Comparison of ENCODE assay signal across 20 cellular contexts in genomic region chr15:93063796-93064690, GRCh38. TPM values are rescaled to one million over a fixed set of nuclear protein-coding genes. Genes with fewer than 3 reads are reported as not detected.
DNase-seq lines count a peak whose midpoint lies in the region; ATAC-seq, FAIRE-seq and TF ChIP-seq lines count a peak whose summit lies in the region.
"Had no signal": no experiment of that assay in that cellular context is flagged by ENCODE, and none has a peak within 500 bp of the region (broad histone marks: within the 10 kb centered on the region; RNA-seq: fewer than 3 reads in every experiment).

No MANE protein-coding gene starts in this region.

- BruUV-seq in MCF 10A (replicated peaks; lab: Mats Ljungman, UMichigan) = no TSS peak
- BruUV-seq in mammary epithelial cell (replicated peaks; lab: Mats Ljungman, UMichigan) = no TSS peak

- H4K8ac ChIP-seq in H1 (ENCODE audit: extremely low read depth, insufficient read depth, low read length) (peak overlapping the region; percentile 9), neuronal stem cell (ENCODE audit: low read depth, low read length) (no peak overlapping the region)

- H3K23me2 ChIP-seq in H1 (ENCODE audit: low read depth, low read length) = no peaks in the 10 kb centered on the region

- TF ChIP-seq CTCF in MCF 10A (IDR thresholded peaks at IDR 0.05; ENCODE audit: unreplicated experiment) (no peak), mammary epithelial cell (conservative IDR thresholded peaks at IDR 0.05 in 1 of 2, IDR thresholded peaks at IDR 0.05 in 1 of 2; ENCODE audit: extremely low read depth in 1 of 2, insufficient read depth in 1 of 2, low read depth in 1 of 2, low read length in 2 of 2) (no peak), H1 (IDR thresholded peaks at IDR 0.05; ENCODE audit: control extremely low read depth in 1 of 3, insufficient read depth in 1 of 3, low read depth in 1 of 3, low read length in 3 of 3) (no peak), uterus (IDR thresholded peaks at IDR 0.05) (no peak), WERI-Rb-1 (IDR thresholded peaks at IDR 0.05; ENCODE audit: low read depth, low read length) (no peak)

- H3K27ac ChIP-seq in mammary epithelial cell (ENCODE audit: insufficient read depth, low read depth, low read length) = no peak overlapping the region
- H3K27ac ChIP-seq in H1 (ENCODE audit: low read depth, low read length) = peak overlapping the region; percentile 69; the same call in 1 of the 2 replicates
- peak overlapping the region; percentile 67 for H3K27ac ChIP-seq in neuronal stem cell (replicated peaks; ENCODE audit: low read length)
- H3K27ac ChIP-seq in uterus = peak overlapping the region; percentile 52 to 67
- H3K27ac ChIP-seq in WERI-Rb-1 = no peak overlapping the region
- H3K27ac ChIP-seq: A549 had no signal

- H3K4me3 Mint-ChIP-seq in MCF 10A (ENCODE audit: unreplicated experiment) = no peak overlapping the region
- H3K4me3 Mint-ChIP-seq: CD4-positive, alpha-beta T cell; natural killer cell treated with Interleukin-12 subunit alpha and Interleukin-12 subunit beta and Interleukin-15 and Interleukin-18, amount 100 ng/mL, for 72 hours; T-cell had no signal

- in situ Hi-C loops in mammary epithelial cell (cut with MboI; ENCODE audit: low sequenced_read_pairs in 2 of 2) = no loop called here

- no peak for TF ChIP-seq RAD21 in H1 (IDR thresholded peaks at IDR 0.05 in 1 of 2, conservative IDR thresholded peaks at IDR 0.05 in 1 of 2; ENCODE audit: low read depth in 2 of 2, low read length in 2 of 2)

- peak overlapping the region; percentile 79 for H2BK120ac ChIP-seq in H1 (replicated peaks; ENCODE audit: low read depth, low read length)
- H2BK120ac ChIP-seq in neuronal stem cell (ENCODE audit: low read depth, low read length) = no peak overlapping the region

- peak overlapping the region; percentile 35 for H4K5ac ChIP-seq in H1 (ENCODE audit: insufficient read length, low read depth, low read length)

- H3K9ac ChIP-seq in mammary epithelial cell (ENCODE audit: insufficient read depth, low read length) = no peak overlapping the region
- H3K9ac ChIP-seq in H1 (replicated peaks in 1 of 4; ENCODE audit: extremely low read depth in 1 of 4, low read depth in 3 of 4, low read length in 3 of 4) = peak overlapping the region in 1 of 4 experiments; percentile 28; a peak in 1 of 7 replicates
- peak overlapping the region; percentile 47 for H3K9ac ChIP-seq in neuronal stem cell (ENCODE audit: low read depth, low read length, poor library complexity)

- H3K27me3 ChIP-seq in mammary epithelial cell (ENCODE audit: insufficient read depth, low read length) = no peaks in the 10 kb centered on the region
- H3K27me3 ChIP-seq in H1 (replicated peaks in 1 of 4; ENCODE audit: control insufficient read depth in 3 of 4, extremely low read depth in 1 of 4, insufficient read depth in 3 of 4, low read length in 3 of 4) = no peaks in the 10 kb centered on the region
- no peaks in the 10 kb centered on the region for H3K27me3 ChIP-seq in neuronal stem cell (ENCODE audit: control insufficient read depth in 3 of 3, insufficient read depth in 3 of 3, low read depth in 1 of 3, low read length in 3 of 3)
- no peaks in the 10 kb centered on the region for H3K27me3 ChIP-seq in uterus
- H3K27me3 ChIP-seq in WERI-Rb-1 (ENCODE audit: insufficient read depth, low read depth, severe bottlenecking) = no peaks in the 10 kb centered on the region
- H3K27me3 ChIP-seq: tibial artery had no signal

- H4K20me1 ChIP-seq in mammary epithelial cell (ENCODE audit: insufficient read depth, low read length) (no peaks in the 10 kb centered on the region), H1 (replicated peaks in 1 of 2; ENCODE audit: control insufficient read depth in 1 of 2, insufficient read depth in 2 of 2, low read length in 2 of 2) (peaks cover 22 to 24% of the 10 kb centered on the region in 2 experiments)

- H2BK20ac ChIP-seq in H1 (ENCODE audit: low read length) = no peak overlapping the region

- H3K23ac ChIP-seq in H1 (ENCODE audit: insufficient read length) = no peak overlapping the region
- no peak overlapping the region for H3K23ac ChIP-seq in neuronal stem cell (ENCODE audit: low read depth, low read length, poor library complexity)

- H3K79me1 ChIP-seq in H1 (ENCODE audit: low read depth, low read length) = peaks cover 30% of the 10 kb centered on the region
- peaks cover 20% of the 10 kb centered on the region for H3K79me1 ChIP-seq in neuronal stem cell (ENCODE audit: low read depth, low read length)

- H3K14ac ChIP-seq in H1 (ENCODE audit: insufficient read length) = no peak overlapping the region
- H3K14ac ChIP-seq in neuronal stem cell (ENCODE audit: low read length) = no peak overlapping the region

- dilution Hi-C loops in mammary epithelial cell (cut with HindIII; ENCODE audit: low sequenced_read_pairs) = no loop called here

- no peak for ATAC-seq in GM21515 (IDR thresholded peaks at IDR 0.05; ENCODE audit: unreplicated experiment)
- no peak for ATAC-seq in HG02623 (IDR thresholded peaks at IDR 0.05; ENCODE audit: unreplicated experiment)
- ATAC-seq: natural killer cell treated with Interleukin-12 subunit alpha and Interleukin-12 subunit beta and Interleukin-15 and Interleukin-18, amount 100 ng/mL, for 72 hours; T-cell had no signal

- H3K18ac ChIP-seq in H1 (ENCODE audit: extremely low read depth, low read length) (peak overlapping the region; percentile 81), neuronal stem cell (ENCODE audit: low read length) (peak overlapping the region; percentile 91)

- DNase-seq in MCF 10A (ENCODE audit: unreplicated experiment) (peak; percentile 13), mammary epithelial cell (no peak), H1 (ENCODE audit: low read depth in 1 of 2, low spot score in 2 of 2) (no peak), neuronal stem cell (ENCODE audit: low spot score) (no peak), uterus (no peak), WERI-Rb-1 (no peak)
- DNase-seq: activated gamma-delta T cell; CD4-positive, alpha-beta T cell; effector memory CD4-positive, alpha-beta T cell; foreskin melanocyte; H7; IMR-90; NCI-H774; T-cell; tibial artery had no signal

- H2BK12ac ChIP-seq in H1 (ENCODE audit: low read depth, low read length) (peak overlapping the region; percentile 99), neuronal stem cell (ENCODE audit: low read length) (no peak overlapping the region)

- POLR2A ChIA-PET in MCF 10A (lab: Yijun Ruan, JAX) = interaction anchor here (1.2 kb wide), 1 partner anchor 36 kb away, joined by 3 read pairs; no protein-coding TSS in a partner anchor
- POLR2A ChIA-PET in H1 (lab: Charles Lee; ENCODE audit: partially characterized antibody) = interaction anchor here (0.9 to 6.3 kb wide), 5 partner anchors 7 to 35 kb away, joined by 3 to 62 read pairs (median 4); no protein-coding TSS in a partner anchor

- CTCF ChIA-PET in MCF 10A (lab: Yijun Ruan, JAX) (interaction anchor here (1.0 to 6.0 kb wide), 4 partner anchors 23 to 1056 kb away, joined by 4 to 32 read pairs (median 6); no protein-coding TSS in a partner anchor), mammary epithelial cell (lab: Charles Lee; ENCODE audit: low non-redundant PET) (no interaction called here), H1 (lab: Charles Lee; ENCODE audit: partially characterized antibody) (interaction anchor here (0.7 to 1.9 kb wide), 5 partner anchors 9 to 90 kb away, joined by 3 to 5 read pairs (median 3); no protein-coding TSS in a partner anchor)

- H2BK5ac ChIP-seq in H1 (ENCODE audit: low read depth, low read length) = peak overlapping the region; percentile 97
- H2BK5ac ChIP-seq in neuronal stem cell (ENCODE audit: low read length) = no peak overlapping the region

- H3K9me3 Mint-ChIP-seq in MCF 10A (ENCODE audit: unreplicated experiment) = no peaks in the 10 kb centered on the region
- H3K9me3 Mint-ChIP-seq: CD4-positive, alpha-beta T cell; natural killer cell treated with Interleukin-12 subunit alpha and Interleukin-12 subunit beta and Interleukin-15 and Interleukin-18, amount 100 ng/mL, for 72 hours; T-cell had no signal

- TF ChIP-seq POLR2A in H1 (IDR thresholded peaks at IDR 0.05; ENCODE audit: control extremely low read depth in 1 of 2, low read depth in 2 of 2, low read length in 2 of 2) = no peak
- no peak for TF ChIP-seq POLR2A in uterus (IDR thresholded peaks at IDR 0.05)

- WGBS in mammary epithelial cell (ENCODE audit: low coverage, missing lambda C conversion rate) = 79% methylated on average over 12 of the region's 23 CpGs
- 92% methylated on average over 22 of the region's 23 CpGs; no CpG with 5 or more reads in 1 of the 2 experiments for whole genome bisulfite sequencing in H1 (ENCODE audit: extremely low coverage in 1 of 2, insufficient coverage in 1 of 2, insufficient read length in 1 of 2, insufficient replicate concordance in 2 of 2, low coverage in 1 of 2, low lambda C conversion rate in 2 of 2, missing lambda C conversion rate in 1 of 2), 2 experiments
- no CpG with 5 or more reads among the region's 23 CpGs for WGBS in neuronal stem cell (ENCODE audit: extremely low coverage in 2 of 2, insufficient read length in 2 of 2, insufficient replicate concordance in 1 of 2), 2 donors

- FAIRE-seq in H1 (lab: Jason Lieb, UNC) = no peak
- FAIRE-seq: A549 had no signal

- no peaks in the 10 kb centered on the region for H3K36me3 Mint-ChIP-seq in MCF 10A (ENCODE audit: insufficient read depth, unreplicated experiment)
- H3K36me3 Mint-ChIP-seq: natural killer cell treated with Interleukin-12 subunit alpha and Interleukin-12 subunit beta and Interleukin-15 and Interleukin-18, amount 100 ng/mL, for 72 hours; T-cell had no signal

- H2BK15ac ChIP-seq in H1 (ENCODE audit: low read length) = peak overlapping the region; percentile 98
- no peak overlapping the region for H2BK15ac ChIP-seq in neuronal stem cell (ENCODE audit: low read length)

- no peak for TF ChIP-seq EP300 in H1 (IDR thresholded peaks at IDR 0.05; ENCODE audit: borderline replicate concordance in 1 of 2, low read depth in 2 of 2, low read length in 2 of 2)

- H3K36me3 ChIP-seq in mammary epithelial cell (ENCODE audit: insufficient read depth, low read length) (no peaks in the 10 kb centered on the region), H1 (ENCODE audit: control insufficient read depth in 2 of 4, insufficient read depth in 4 of 4, low read length in 3 of 4) (peaks cover 5 to 58% (median 13%) of the 10 kb centered on the region in 4 experiments), neuronal stem cell (replicated peaks in 1 of 2; ENCODE audit: control insufficient read depth in 2 of 2, insufficient read depth in 2 of 2, low read length in 2 of 2) (peaks cover 38 to 88% of the 10 kb centered on the region in 2 donors), uterus (no peaks in the 10 kb centered on the region), WERI-Rb-1 (no peaks in the 10 kb centered on the region)

- H3K9me3 ChIP-seq in mammary epithelial cell (replicated peaks; ENCODE audit: insufficient read depth, low read length) (no peaks in the 10 kb centered on the region), H1 (ENCODE audit: insufficient read depth in 2 of 2, low read depth in 1 of 2, low read length in 1 of 2) (no peaks in the 10 kb centered on the region), neuronal stem cell (replicated peaks in 1 of 2; ENCODE audit: control insufficient read depth in 2 of 2, insufficient read depth in 1 of 2, low read depth in 1 of 2, low read length in 2 of 2) (no peaks in the 10 kb centered on the region), uterus (no peaks in the 10 kb centered on the region), WERI-Rb-1 (ENCODE audit: severe bottlenecking) (no peaks in the 10 kb centered on the region)
- H3K9me3 ChIP-seq: A549, tibial artery had no signal

- H3K4me3 ChIP-seq in mammary epithelial cell (replicated peaks in 1 of 3; ENCODE audit: insufficient read depth in 1 of 3, low read depth in 2 of 3, low read length in 3 of 3) (no peak overlapping the region), H1 (ENCODE audit: extremely low read depth in 1 of 4, insufficient read depth in 2 of 4, low read depth in 3 of 4, low read length in 4 of 4) (no peak overlapping the region; a peak in 1 of 8 replicates), neuronal stem cell (ENCODE audit: low read length in 2 of 2) (peak overlapping the region in 1 of 2 donors; percentile 51), uterus (no peak overlapping the region), WERI-Rb-1 (ENCODE audit: low read depth, low read length) (no peak overlapping the region)
- H3K4me3 ChIP-seq: A549, lung, tibial artery had no signal

- H4K91ac ChIP-seq in H1 (replicated peaks; ENCODE audit: insufficient read length, low read length) (peak overlapping the region; percentile 91), neuronal stem cell (ENCODE audit: low read depth, low read length, poor library complexity) (no peak overlapping the region)

- H2AK5ac ChIP-seq in H1 (ENCODE audit: low read depth, low read length) (peak overlapping the region; percentile 97), neuronal stem cell (ENCODE audit: low read depth, low read length) (no peak overlapping the region)

- H3K4me1 ChIP-seq in mammary epithelial cell (ENCODE audit: insufficient read depth, low read length) (no peaks in the 10 kb centered on the region), H1 (replicated peaks in 1 of 4; ENCODE audit: control insufficient read depth in 3 of 4, insufficient read depth in 4 of 4, low read length in 3 of 4) (peaks cover 21 to 63% (median 47%) of the 10 kb centered on the region in 4 experiments), neuronal stem cell (ENCODE audit: control insufficient read depth in 2 of 2, insufficient read depth in 1 of 2, low read depth in 1 of 2, low read length in 2 of 2) (peaks cover 39 to 59% of the 10 kb centered on the region in 2 donors), uterus (peaks cover 0 to 7% of the 10 kb centered on the region in 2 donors)
- H3K4me1 ChIP-seq: A549 had no signal

- H3K4me1 Mint-ChIP-seq in MCF 10A (ENCODE audit: insufficient read depth, unreplicated experiment) = peaks cover 10% of the 10 kb centered on the region

- H3K27ac Mint-ChIP-seq in MCF 10A (ENCODE audit: low read depth, unreplicated experiment) = no peak overlapping the region
- H3K27ac Mint-ChIP-seq: CD4-positive, alpha-beta T cell; natural killer cell treated with Interleukin-12 subunit alpha and Interleukin-12 subunit beta and Interleukin-15 and Interleukin-18, amount 100 ng/mL, for 72 hours; T-cell had no signal

- H3K4me2 ChIP-seq in mammary epithelial cell (ENCODE audit: insufficient read depth, low read depth, low read length) (no peak overlapping the region), H1 (ENCODE audit: insufficient read depth in 1 of 2, low read depth in 2 of 2, low read length in 2 of 2) (peak overlapping the region; percentile 11 to 79; a peak in 3 of 4 replicates), neuronal stem cell (ENCODE audit: insufficient read depth, low read length, poor library complexity, severe bottlenecking) (no peak overlapping the region)
- H3K4me2 ChIP-seq: A549 had no signal

- H2AFZ ChIP-seq in mammary epithelial cell (ENCODE audit: low read depth, low read length) = no peak overlapping the region
- H2AFZ ChIP-seq in H1 (ENCODE audit: low read length) = no peak overlapping the region
- H2AFZ ChIP-seq in neuronal stem cell (ENCODE audit: low read length) = no peak overlapping the region

- H3K56ac ChIP-seq in H1 (replicated peaks; ENCODE audit: insufficient read length, low read depth, low read length) = no peak overlapping the region

- H3K27me3 Mint-ChIP-seq in MCF 10A (ENCODE audit: insufficient read depth, unreplicated experiment) = no peaks in the 10 kb centered on the region

- peak overlapping the region; percentile 79 for H3K4ac ChIP-seq in H1 (replicated peaks; ENCODE audit: insufficient read length, low read depth, low read length)
- H3K4ac ChIP-seq in neuronal stem cell (ENCODE audit: low read length) = no peak overlapping the region

- H3K79me2 ChIP-seq in mammary epithelial cell (ENCODE audit: insufficient read depth, low read length) = no peaks in the 10 kb centered on the region
- peaks cover 22 to 82% of the 10 kb centered on the region in 2 experiments for H3K79me2 ChIP-seq in H1 (ENCODE audit: control insufficient read depth in 1 of 2, insufficient read depth in 2 of 2, low read length in 2 of 2)

- intact Hi-C loops in MCF 10A (cut with micrococcal nuclease) (no loop called here), mammary epithelial cell (cut with micrococcal nuclease) (no loop called here), uterus (cut with DNase I; ENCODE audit: low total_unique reads) (no loop called here)

RNA-seq across cellular contexts. Expression of gene RGMA, which starts 25.0 kb away (rescaled TPM):
- total RNA-seq in MCF 10A (2022) (0.37 and 0.51 TPM in 2 replicates), mammary epithelial cell (under 1 TPM; 0.64 to 0.83 TPM), uterus (10 to 100 TPM in 3 of 4 donors, 1 to 10 TPM in 1; 3.6 to 57.1 (median 25.1) TPM)
- polyA plus RNA-seq in mammary epithelial cell (0.14 TPM), H1 (2011; rRNA removed) (19.9 and 49.3 TPM in 2 replicates)
- polyA minus RNA-seq in mammary epithelial cell = not detected
- total RNA-seq in H1 (2021; fragmentation: NEBNext Ultra II Directional; extraction: Animal tissue kit (Norgen Biotek cat#: 25700)) = 39.8 and 41.8 TPM in 2 replicates
- polyA plus RNA-seq in H1 (2011; cell fraction: cytosol; rRNA removed) = 22.2 TPM
- polyA plus RNA-seq in H1 (2011; cell fraction: nucleus; rRNA removed) = 36.3 TPM
- polyA plus RNA-seq in H1 (2012, experiment 1 of 2) = 29.1 to 45.4 TPM (median 42.0 TPM) in 4 replicates
- 30.6 TPM for polyA plus RNA-seq in H1 (2012, experiment 2 of 2)
- polyA plus RNA-seq in H1 (2013, experiment 1 of 2) = 21.1 TPM
- 23.0 TPM for polyA plus RNA-seq in H1 (2013, experiment 2 of 2)
- polyA minus RNA-seq in H1 (2011; rRNA and poly(A)+ RNA removed) = 10.0 and 13.8 TPM in 2 replicates
- 25.5 TPM for polyA minus RNA-seq in H1 (2011; cell fraction: cytosol; rRNA and poly(A)+ RNA removed)
- polyA minus RNA-seq in H1 (2011; cell fraction: nucleus; rRNA and poly(A)+ RNA removed) = 27.8 TPM
- 196 TPM for polyA plus RNA-seq in neuronal stem cell (2013, experiment 1 of 2)
- 194 TPM for polyA plus RNA-seq in neuronal stem cell (2013, experiment 2 of 2)
- total RNA-seq: CD4-positive, alpha-beta T cell; natural killer cell treated with Interleukin-12 subunit alpha and Interleukin-12 subunit beta and Interleukin-15 and Interleukin-18, amount 100 ng/mL, for 72 hours had no signal

Comparison
In these comparisons a context has a peak if more than half of its experiments do, and no peak if none do; other contexts are left out.
1. H3K27ac ChIP-seq: peak in H1 (single experiment), neuronal stem cell (single experiment) and uterus (2 of 2); none in mammary epithelial cell (single experiment) and WERI-Rb-1 (single experiment).
2. H3K4me2 ChIP-seq: peak in H1 (2 of 2); none in mammary epithelial cell (single experiment) and neuronal stem cell (single experiment).